Comparison of ENCODE assay signal across 8 cellular contexts in the genomic region with DNA sequence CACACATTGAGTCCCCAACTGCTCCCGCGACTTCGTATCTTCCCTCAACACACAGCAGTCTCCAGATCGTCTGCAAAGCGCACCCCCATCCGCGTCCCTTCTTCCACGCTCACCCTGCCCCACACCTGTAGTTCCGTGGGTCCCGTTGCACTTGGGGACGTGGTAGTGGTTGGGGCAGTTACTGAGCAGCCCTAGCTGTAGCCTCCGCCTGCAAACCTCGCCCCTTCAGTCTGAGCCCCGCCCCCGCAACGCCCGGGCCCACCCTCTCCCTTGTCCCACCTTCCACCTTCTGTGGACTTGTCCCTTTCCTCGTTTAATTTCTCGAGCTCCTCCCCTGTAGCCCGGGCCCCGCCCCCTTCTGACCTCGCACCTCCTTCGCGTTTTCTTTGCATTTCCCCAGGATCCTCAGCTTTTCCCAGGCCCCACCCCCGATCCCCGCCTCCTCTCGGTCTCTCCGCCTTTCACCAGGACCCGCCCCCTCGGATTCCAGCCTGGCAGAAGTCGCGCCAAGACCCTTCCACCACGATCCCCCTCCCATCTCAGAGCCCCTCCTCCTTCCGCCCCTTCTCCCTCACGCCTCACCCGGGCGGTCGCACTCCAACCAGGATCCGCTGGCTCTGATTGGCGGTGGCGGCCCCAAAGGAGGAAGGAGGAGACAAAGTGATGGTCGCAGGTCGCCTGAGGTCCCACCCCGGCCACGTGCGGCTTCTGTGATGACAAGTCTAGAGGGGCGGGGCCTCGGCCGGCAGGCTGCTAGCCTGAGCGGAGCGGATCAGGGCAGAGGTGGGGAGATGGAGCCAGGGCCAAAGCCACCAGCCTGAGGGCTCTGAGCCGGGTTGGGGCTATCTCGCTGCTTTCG. TPM values are rescaled to one million over a fixed set of nuclear protein-coding genes. Genes with fewer than 3 reads are reported as not detected.
DNase-seq lines count a peak whose midpoint lies in the region; ATAC-seq and TF ChIP-seq lines count a peak whose summit lies in the region.

A gene with protein sequence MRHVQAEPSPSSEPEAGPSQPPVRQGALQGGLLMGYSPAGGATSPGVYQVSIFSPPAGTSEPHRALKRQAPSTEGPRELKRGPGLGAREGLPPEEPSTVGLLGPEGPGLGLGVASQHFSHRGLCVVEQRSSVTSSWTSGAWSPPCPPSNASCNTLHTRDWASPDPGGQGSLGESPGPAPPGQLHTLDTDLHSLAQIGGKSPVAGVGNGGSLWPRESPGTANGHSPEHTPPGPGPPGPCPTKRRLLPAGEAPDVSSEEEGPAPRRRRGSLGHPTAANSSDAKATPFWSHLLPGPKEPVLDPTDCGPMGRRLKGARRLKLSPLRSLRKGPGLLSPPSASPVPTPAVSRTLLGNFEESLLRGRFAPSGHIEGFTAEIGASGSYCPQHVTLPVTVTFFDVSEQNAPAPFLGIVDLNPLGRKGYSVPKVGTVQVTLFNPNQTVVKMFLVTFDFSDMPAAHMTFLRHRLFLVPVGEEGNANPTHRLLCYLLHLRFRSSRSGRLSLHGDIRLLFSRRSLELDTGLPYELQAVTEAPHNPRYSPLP (minus strand): TSS at position 183 of the 859 bp plus-strand sequence. CDS start 7,588 bp downstream, outside the sequence.

- H3K27me3 ChIP-seq in GM06990 (replicated peaks; ENCODE audit: control insufficient read depth, insufficient read depth, low read length) (no peaks in the 10 kb centered on the region), testis (no peaks in the 10 kb centered on the region)

- TF ChIP-seq POLR2A in testis (IDR thresholded peaks at IDR 0.05) = no peak

- DNase-seq in GM06990 (ENCODE audit: extremely low read depth, insufficient read length) = peak; percentile 90
- peak; percentile 93 for DNase-seq in NCI-H1092 (lab: John Stamatoyannopoulos, UW)
- DNase-seq in activated naive CD4-positive, alpha-beta T cell treated with anti-CD3 and anti-CD28 coated beads, Interleukin-2, amount 50 U/mL, for 72 hours (ENCODE audit: low spot score in 2 of 2) = peak; percentile 87 to 90
- peak; percentile 81 for DNase-seq in glomerular endothelial cell (ENCODE audit: extremely low read depth, low read depth, low spot score)
- peak; percentile 92 for DNase-seq in omental fat pad (ENCODE audit: low spot score)
- peak; percentile 96 for DNase-seq in testis

- no peaks in the 10 kb centered on the region for H3K9me3 ChIP-seq in testis

- no peaks in the 10 kb centered on the region for H3K36me3 ChIP-seq in GM06990 (ENCODE audit: control insufficient read depth, insufficient read depth, low read length)
- H3K36me3 ChIP-seq in testis (ENCODE audit: low read depth, missing control alignments) = no peaks in the 10 kb centered on the region

- peak within 1 kb of the TSS; percentile 80 to 92 for H3K27ac Mint-ChIP-seq in activated naive CD4-positive, alpha-beta T cell treated with anti-CD3 and anti-CD28 coated beads, Interleukin-2, amount 50 U/mL, for 72 hours

- H3K4me1 ChIP-seq in testis = peaks cover 35% of the 10 kb centered on the region

- H3K4me3 ChIP-seq in GM06990 (replicated peaks; ENCODE audit: low read depth, low read length) (peak within 1 kb of the TSS; percentile 84), testis (peak within 1 kb of the TSS; percentile 50 to 65)

- ATAC-seq in HG02588 (IDR thresholded peaks at IDR 0.05; ENCODE audit: unreplicated experiment) = peak; percentile 50
- ATAC-seq in SK-N-SH treated with all-trans-retinoic acid at 6 μM for 48 hours = peak; percentile 68
- ATAC-seq in activated naive CD4-positive, alpha-beta T cell treated with anti-CD3 and anti-CD28 coated beads, Interleukin-2, amount 50 U/mL, for 72 hours = peak; percentile 64 to 75
- ATAC-seq in omental fat pad (ENCODE audit: low FRiP score) = peak; percentile 64

- peaks cover 0 to 5% of the 10 kb centered on the region in 2 donors for H3K36me3 Mint-ChIP-seq in activated naive CD4-positive, alpha-beta T cell treated with anti-CD3 and anti-CD28 coated beads, Interleukin-2, amount 50 U/mL, for 72 hours

- intact Hi-C loops in testis (cut with DNase I; ENCODE audit: low total_unique reads) = loop anchor here (10.0 kb wide), 2 partner anchors 359 to 439 kb away; no protein-coding TSS in a partner anchor

- WGBS in testis, 2 donors = 0 to 1% methylated on average over 51 to 54 of the region's 54 CpGs

- no peaks in the 10 kb centered on the region for H3K9me3 Mint-ChIP-seq in activated naive CD4-positive, alpha-beta T cell treated with anti-CD3 and anti-CD28 coated beads, Interleukin-2, amount 50 U/mL, for 72 hours

- H3K27ac ChIP-seq in testis = peak within 1 kb of the TSS; percentile 69 to 94

- TF ChIP-seq CTCF in GM06990 (IDR thresholded peaks at IDR 0.05; ENCODE audit: insufficient read depth, low read length, poor library complexity, severe bottlenecking) (no peak), omental fat pad (IDR thresholded peaks at IDR 0.05) (no peak), testis (IDR thresholded peaks at IDR 0.05) (no peak)

TF ChIP-seq in SK-N-SH treated with all-trans-retinoic acid at 6 μM for 48 hours, 23 proteins besides CTCF, POLR2A, EP300 and RAD21 (continues in another document):
- TF ChIP-seq, protein P1, sequence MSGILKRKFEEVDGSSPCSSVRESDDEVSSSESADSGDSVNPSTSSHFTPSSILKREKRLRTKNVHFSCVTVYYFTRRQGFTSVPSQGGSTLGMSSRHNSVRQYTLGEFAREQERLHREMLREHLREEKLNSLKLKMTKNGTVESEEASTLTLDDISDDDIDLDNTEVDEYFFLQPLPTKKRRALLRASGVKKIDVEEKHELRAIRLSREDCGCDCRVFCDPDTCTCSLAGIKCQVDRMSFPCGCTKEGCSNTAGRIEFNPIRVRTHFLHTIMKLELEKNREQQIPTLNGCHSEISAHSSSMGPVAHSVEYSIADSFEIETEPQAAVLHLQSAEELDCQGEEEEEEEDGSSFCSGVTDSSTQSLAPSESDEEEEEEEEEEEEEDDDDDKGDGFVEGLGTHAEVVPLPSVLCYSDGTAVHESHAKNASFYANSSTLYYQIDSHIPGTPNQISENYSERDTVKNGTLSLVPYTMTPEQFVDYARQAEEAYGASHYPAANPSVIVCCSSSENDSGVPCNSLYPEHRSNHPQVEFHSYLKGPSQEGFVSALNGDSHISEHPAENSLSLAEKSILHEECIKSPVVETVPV (CRISPR knock-in tag; IDR thresholded peaks at IDR 0.05) = no peak
- TF ChIP-seq ESRRG (CRISPR knock-in tag; IDR thresholded peaks at IDR 0.05) = no peak
- no peak for TF ChIP-seq CSDC2 (CRISPR knock-in tag; IDR thresholded peaks at IDR 0.05)
- no peak for TF ChIP-seq ZFP3 (CRISPR knock-in tag; IDR thresholded peaks at IDR 0.05)
- no peak for TF ChIP-seq BACH2 (CRISPR knock-in tag; IDR thresholded peaks at IDR 0.05; ENCODE audit: borderline replicate concordance)
- TF ChIP-seq TOX (CRISPR knock-in tag; IDR thresholded peaks at IDR 0.05; ENCODE audit: borderline replicate concordance) = no peak
- TF ChIP-seq ZNF8 (CRISPR knock-in tag; IDR thresholded peaks at IDR 0.05) = no peak
- TF ChIP-seq OSR1 (CRISPR knock-in tag; IDR thresholded peaks at IDR 0.05) = no peak
- TF ChIP-seq, protein P2, sequence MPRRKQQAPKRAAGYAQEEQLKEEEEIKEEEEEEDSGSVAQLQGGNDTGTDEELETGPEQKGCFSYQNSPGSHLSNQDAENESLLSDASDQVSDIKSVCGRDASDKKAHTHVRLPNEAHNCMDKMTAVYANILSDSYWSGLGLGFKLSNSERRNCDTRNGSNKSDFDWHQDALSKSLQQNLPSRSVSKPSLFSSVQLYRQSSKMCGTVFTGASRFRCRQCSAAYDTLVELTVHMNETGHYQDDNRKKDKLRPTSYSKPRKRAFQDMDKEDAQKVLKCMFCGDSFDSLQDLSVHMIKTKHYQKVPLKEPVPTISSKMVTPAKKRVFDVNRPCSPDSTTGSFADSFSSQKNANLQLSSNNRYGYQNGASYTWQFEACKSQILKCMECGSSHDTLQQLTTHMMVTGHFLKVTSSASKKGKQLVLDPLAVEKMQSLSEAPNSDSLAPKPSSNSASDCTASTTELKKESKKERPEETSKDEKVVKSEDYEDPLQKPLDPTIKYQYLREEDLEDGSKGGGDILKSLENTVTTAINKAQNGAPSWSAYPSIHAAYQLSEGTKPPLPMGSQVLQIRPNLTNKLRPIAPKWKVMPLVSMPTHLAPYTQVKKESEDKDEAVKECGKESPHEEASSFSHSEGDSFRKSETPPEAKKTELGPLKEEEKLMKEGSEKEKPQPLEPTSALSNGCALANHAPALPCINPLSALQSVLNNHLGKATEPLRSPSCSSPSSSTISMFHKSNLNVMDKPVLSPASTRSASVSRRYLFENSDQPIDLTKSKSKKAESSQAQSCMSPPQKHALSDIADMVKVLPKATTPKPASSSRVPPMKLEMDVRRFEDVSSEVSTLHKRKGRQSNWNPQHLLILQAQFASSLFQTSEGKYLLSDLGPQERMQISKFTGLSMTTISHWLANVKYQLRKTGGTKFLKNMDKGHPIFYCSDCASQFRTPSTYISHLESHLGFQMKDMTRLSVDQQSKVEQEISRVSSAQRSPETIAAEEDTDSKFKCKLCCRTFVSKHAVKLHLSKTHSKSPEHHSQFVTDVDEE (CRISPR knock-in tag; IDR thresholded peaks at IDR 0.05) = no peak
- TF ChIP-seq, protein P3, sequence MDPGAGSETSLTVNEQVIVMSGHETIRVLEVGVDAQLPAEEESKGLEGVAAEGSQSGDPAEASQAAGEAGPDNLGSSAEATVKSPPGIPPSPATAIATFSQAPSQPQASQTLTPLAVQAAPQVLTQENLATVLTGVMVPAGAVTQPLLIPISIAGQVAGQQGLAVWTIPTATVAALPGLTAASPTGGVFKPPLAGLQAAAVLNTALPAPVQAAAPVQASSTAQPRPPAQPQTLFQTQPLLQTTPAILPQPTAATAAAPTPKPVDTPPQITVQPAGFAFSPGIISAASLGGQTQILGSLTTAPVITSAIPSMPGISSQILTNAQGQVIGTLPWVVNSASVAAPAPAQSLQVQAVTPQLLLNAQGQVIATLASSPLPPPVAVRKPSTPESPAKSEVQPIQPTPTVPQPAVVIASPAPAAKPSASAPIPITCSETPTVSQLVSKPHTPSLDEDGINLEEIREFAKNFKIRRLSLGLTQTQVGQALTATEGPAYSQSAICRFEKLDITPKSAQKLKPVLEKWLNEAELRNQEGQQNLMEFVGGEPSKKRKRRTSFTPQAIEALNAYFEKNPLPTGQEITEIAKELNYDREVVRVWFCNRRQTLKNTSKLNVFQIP (CRISPR knock-in tag; IDR thresholded peaks at IDR 0.05; ENCODE audit: borderline replicate concordance, low read depth) = no peak
- no peak for TF ChIP-seq RARB (CRISPR knock-in tag; IDR thresholded peaks at IDR 0.05)
- no peak for TF ChIP-seq ISL1 (CRISPR knock-in tag; IDR thresholded peaks at IDR 0.05)
- TF ChIP-seq ARNTL (CRISPR knock-in tag; IDR thresholded peaks at IDR 0.05; ENCODE audit: borderline replicate concordance, low read depth) = no peak

RNA-seq across cellular contexts. Expression of the gene that starts here (rescaled TPM):
- total RNA-seq in activated naive CD4-positive, alpha-beta T cell treated with anti-CD3 and anti-CD28 coated beads, Interleukin-2, amount 50 U/mL, for 72 hours = 10 to 100 TPM in 1 of 2 donors, 1 to 10 TPM in 1; 6.9 to 19.9 TPM
- total RNA-seq in glomerular endothelial cell (54.5 and 89.8 TPM in 2 replicates), omental fat pad (10 to 100 TPM; 14.9 to 22.9 (median 20.5) TPM), testis (10 to 100 TPM; 15.9 to 19.6 TPM)
- 16.0 TPM for polyA plus RNA-seq in testis (ENCODE audit: insufficient read depth, low read depth, low replicate concordance)

Comparison
In these comparisons a context has a peak if more than half of its experiments do, and no peak if none do; other contexts are left out.
1. Peak in every context shown above with its lines: DNase-seq, ATAC-seq, H3K4me3 ChIP-seq and H3K27ac ChIP-seq.